12 cellular contexts compared by ENCODE assay signal in genomic region chr1:30886710-30887428, GRCh38. TPM values are rescaled to one million over a fixed set of nuclear protein-coding genes. Genes with fewer than 3 reads are reported as not detected.
DNase-seq lines count a peak whose midpoint lies in the region; ATAC-seq and TF ChIP-seq lines count a peak whose summit lies in the region.
"Had no signal": no experiment of that assay in that cellular context is flagged by ENCODE, and none has a peak within 500 bp of the region (broad histone marks: within the 10 kb centered on the region; RNA-seq: fewer than 3 reads in every experiment).

No MANE protein-coding gene starts in this region.

- ATAC-seq in GM21529 (IDR thresholded peaks at IDR 0.05; ENCODE audit: unreplicated experiment) (no peak), PC-3 (no peak)

- TF ChIP-seq CTCF in HEK293 (tag by site-specific recombination; IDR thresholded peaks at IDR 0.05) (no peak), glutamatergic neuron (IDR thresholded peaks at IDR 0.05; ENCODE audit: partially characterized antibody, unreplicated experiment) (no peak), smooth muscle cell (IDR thresholded peaks at IDR 0.05; ENCODE audit: borderline replicate concordance, insufficient read depth, poor library complexity, severe bottlenecking) (no peak), PC-3 (conservative IDR thresholded peaks at IDR 0.05; ENCODE audit: low read depth, low read length) (no peak)

- H4K20me1 ChIP-seq in smooth muscle cell (ENCODE audit: low read depth) = peaks cover 43% of the 10 kb centered on the region
- no peaks in the 10 kb centered on the region for H4K20me1 ChIP-seq in PC-3 (ENCODE audit: low read length)

- H3K27me3 Mint-ChIP-seq in glutamatergic neuron (ENCODE audit: unreplicated experiment) = peaks cover 2% of the 10 kb centered on the region

- peak overlapping the region; percentile 77 for H3K27ac Mint-ChIP-seq in glutamatergic neuron (ENCODE audit: unreplicated experiment)
- H3K27ac Mint-ChIP-seq: activated T-helper 2 cell treated with anti-CD3 and anti-CD28 coated beads, Interferon-gamma antibody, Interleukin-2, Interleukin-4, amounts not matched to agents 10 μg/mL and 5 μg/mL and 100 μg/mL, durations not matched to agents 14 hours and 24 hours and 36 hours had no signal

- WGBS in smooth muscle cell (ENCODE audit: low lambda C conversion rate) = 88% methylated on average over 12 of the region's 12 CpGs

- no peaks in the 10 kb centered on the region for H3K9me2 ChIP-seq in PC-3 (replicated peaks; ENCODE audit: low read length)

- no peak overlapping the region for H3K4me3 Mint-ChIP-seq in glutamatergic neuron (ENCODE audit: unreplicated experiment)

- H3K4me2 ChIP-seq in smooth muscle cell = no peak overlapping the region
- H3K4me2 ChIP-seq in PC-3 (ENCODE audit: low read length) = no peak overlapping the region

- POLR2A ChIA-PET in HEK293 (lab: Yijun Ruan, JAX) (no interaction called here), PC-3 (lab: Charles Lee; ENCODE audit: unreplicated experiment) (no interaction called here)

- no peaks in the 10 kb centered on the region for H3K9me3 ChIP-seq in HEK293 (ENCODE audit: control insufficient read depth, insufficient read depth, low read depth, low read length)
- H3K9me3 ChIP-seq in NT2/D1 (ENCODE audit: insufficient read depth, low read length) = no peaks in the 10 kb centered on the region
- no peaks in the 10 kb centered on the region for H3K9me3 ChIP-seq in smooth muscle cell (replicated peaks; ENCODE audit: low read depth)
- H3K9me3 ChIP-seq in PC-3 (ENCODE audit: low read length) = no peaks in the 10 kb centered on the region

- H3K4me3 ChIP-seq in HEK293 (ENCODE audit: low read depth, low read length) = no peak overlapping the region
- no peak overlapping the region for H3K4me3 ChIP-seq in NT2/D1 (ENCODE audit: insufficient read length, low read depth)
- H3K4me3 ChIP-seq in smooth muscle cell = no peak overlapping the region
- H3K4me3 ChIP-seq in PC-3 (ENCODE audit: low read length) = no peak overlapping the region

- CTCF ChIA-PET in HEK293 (lab: Yijun Ruan, JAX) (interaction anchor here (1.7 kb wide), 1 partner anchor 24 kb away, joined by 4 read pairs; no protein-coding TSS in a partner anchor), PC-3 (lab: Charles Lee) (no interaction called here)

- H2AFZ ChIP-seq in smooth muscle cell (ENCODE audit: low read depth) (no peak overlapping the region), PC-3 (ENCODE audit: low read length) (no peak overlapping the region)

- intact Hi-C loops in PC-3 (cut with micrococcal nuclease) = no loop called here

- H3K27me3 ChIP-seq in NT2/D1 (ENCODE audit: insufficient read depth, insufficient read length) (no peaks in the 10 kb centered on the region), smooth muscle cell (ENCODE audit: low read depth) (no peaks in the 10 kb centered on the region), PC-3 (ENCODE audit: low read length) (no peaks in the 10 kb centered on the region)

- H3K79me2 ChIP-seq in smooth muscle cell (ENCODE audit: low read depth) (peaks cover 29% of the 10 kb centered on the region), PC-3 (ENCODE audit: low read length) (no peaks in the 10 kb centered on the region)

- no peaks in the 10 kb centered on the region for H3K36me3 ChIP-seq in HEK293 (ENCODE audit: control insufficient read depth in 2 of 2, insufficient read depth in 1 of 2, low read length in 2 of 2)
- H3K36me3 ChIP-seq in NT2/D1 (ENCODE audit: insufficient read depth, insufficient read length, low read length) = no peaks in the 10 kb centered on the region
- no peaks in the 10 kb centered on the region for H3K36me3 ChIP-seq in smooth muscle cell (ENCODE audit: low read depth)
- no peaks in the 10 kb centered on the region for H3K36me3 ChIP-seq in PC-3 (ENCODE audit: low read depth, low read length)

- peaks cover 4% of the 10 kb centered on the region for H3K9me3 Mint-ChIP-seq in glutamatergic neuron (ENCODE audit: unreplicated experiment)
- H3K9me3 Mint-ChIP-seq: activated T-helper 2 cell treated with anti-CD3 and anti-CD28 coated beads, Interferon-gamma antibody, Interleukin-2, Interleukin-4, amounts not matched to agents 10 μg/mL and 5 μg/mL and 100 μg/mL, durations not matched to agents 14 hours and 24 hours and 36 hours had no signal

- H3K27ac ChIP-seq in HEK293 (ENCODE audit: extremely low read depth, low read depth, low read length) (no peak overlapping the region), smooth muscle cell (ENCODE audit: low read depth) (peak overlapping the region; percentile 89), PC-3 (ENCODE audit: low read length) (no peak overlapping the region)

- no peak for DNase-seq in NT2/D1 (ENCODE audit: low read depth, low spot score)
- no peak for DNase-seq in glutamatergic neuron
- DNase-seq in smooth muscle cell (lab: John Stamatoyannopoulos, UW; ENCODE audit: unreplicated experiment) = no peak
- no peak for DNase-seq in activated T-cell treated with anti-CD3 and anti-CD28 coated beads, Interleukin-2, amount 50 U/mL, for 1 hour
- DNase-seq in PC-3 = no peak
- DNase-seq: activated CD4-positive, alpha-beta T cell treated with anti-CD3 and anti-CD28 coated beads, Interleukin-2, amount 50 U/mL, for 4 hours; anterior cingulate cortex; effector CD8-positive, alpha-beta T cell; NCI-H1105 treated with DMSO at 0.1 percent for 48 hours had no signal

- H3F3A ChIP-seq in smooth muscle cell (ENCODE audit: low read depth) = no peaks in the 10 kb centered on the region
- H3F3A ChIP-seq in PC-3 (ENCODE audit: low read length, unreplicated experiment) = no peaks in the 10 kb centered on the region

- H3K9ac ChIP-seq in NT2/D1 (ENCODE audit: insufficient read length, low read depth) = peak overlapping the region; percentile 44
- no peak overlapping the region for H3K9ac ChIP-seq in smooth muscle cell (ENCODE audit: low read depth)
- H3K9ac ChIP-seq in PC-3 (ENCODE audit: low read length) = no peak overlapping the region

- peaks cover 8% of the 10 kb centered on the region for H3K4me1 Mint-ChIP-seq in glutamatergic neuron (ENCODE audit: low read depth, unreplicated experiment)

- BruUV-seq in PC-3 (replicated peaks; lab: Mats Ljungman, UMichigan) = no TSS peak

- H3K4me1 ChIP-seq in HEK293 (ENCODE audit: control insufficient read depth, insufficient read depth, low read length) (no peaks in the 10 kb centered on the region), NT2/D1 (ENCODE audit: insufficient read depth, insufficient read length) (peaks cover 37% of the 10 kb centered on the region), smooth muscle cell (ENCODE audit: low read depth) (peaks cover 6% of the 10 kb centered on the region), PC-3 (ENCODE audit: insufficient read depth, low read length) (no peaks in the 10 kb centered on the region)

- no peaks in the 10 kb centered on the region for H3K36me3 Mint-ChIP-seq in glutamatergic neuron (ENCODE audit: unreplicated experiment)

TF ChIP-seq in HEK293, 187 proteins besides CTCF, POLR2A, EP300 and RAD21:
- TF ChIP-seq, protein P1, sequence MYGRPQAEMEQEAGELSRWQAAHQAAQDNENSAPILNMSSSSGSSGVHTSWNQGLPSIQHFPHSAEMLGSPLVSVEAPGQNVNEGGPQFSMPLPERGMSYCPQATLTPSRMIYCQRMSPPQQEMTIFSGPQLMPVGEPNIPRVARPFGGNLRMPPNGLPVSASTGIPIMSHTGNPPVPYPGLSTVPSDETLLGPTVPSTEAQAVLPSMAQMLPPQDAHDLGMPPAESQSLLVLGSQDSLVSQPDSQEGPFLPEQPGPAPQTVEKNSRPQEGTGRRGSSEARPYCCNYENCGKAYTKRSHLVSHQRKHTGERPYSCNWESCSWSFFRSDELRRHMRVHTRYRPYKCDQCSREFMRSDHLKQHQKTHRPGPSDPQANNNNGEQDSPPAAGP (tag by site-specific recombination; IDR thresholded peaks at IDR 0.05) = 0 out of 2 replicates have a peak, but pooled peaks have one; percentile 25
- TF ChIP-seq ZNF658 (tag by site-specific recombination; IDR thresholded peaks at IDR 0.05) (no peak), ZNF768 (tag by site-specific recombination; IDR thresholded peaks at IDR 0.05) (peak; percentile 98), SCRT2 (tag by site-specific recombination; IDR thresholded peaks at IDR 0.05) (peak; percentile 77)

RNA-seq across cellular contexts. Expression of gene SDC3, which starts 21.7 kb away (rescaled TPM):
- 41.7 TPM for total RNA-seq in glutamatergic neuron (ENCODE audit: unreplicated experiment)
- 45.8 and 46.3 TPM in 2 replicates for total RNA-seq in smooth muscle cell
- 86.8 and 112 TPM in 2 replicates for polyA plus RNA-seq in smooth muscle cell
- total RNA-seq in PC-3 (2014; rRNA removed) = 10.0 and 20.3 TPM in 2 replicates
